Comparison of ENCODE assay signal across 12 cellular contexts in genomic region chr7:106858618-106859532, GRCh38. TPM values are rescaled to one million over a fixed set of nuclear protein-coding genes. Genes with fewer than 3 reads are reported as not detected.
DNase-seq lines count a peak whose midpoint lies in the region; ATAC-seq lines count a peak whose summit lies in the region.
"Had no signal": no experiment of that assay in that cellular context is flagged by ENCODE, and none has a peak within 500 bp of the region (broad histone marks: within the 10 kb centered on the region; RNA-seq: fewer than 3 reads in every experiment).

No MANE protein-coding gene starts in this region.

- H3K9me3 Mint-ChIP-seq in CD4-positive, alpha-beta memory T cell = peaks cover 0 to 4% (median 0%) of the 10 kb centered on the region in 8 donors
- H3K9me3 Mint-ChIP-seq: stimulated activated naive CD8-positive, alpha-beta T cell treated with anti-CD3 and anti-CD28 coated beads, Interleukin-15, Interleukin-2, amounts not matched to agents 100 ng/mL and 50 ng/mL, for 24 hours had no signal

- no peaks in the 10 kb centered on the region for H3K9me3 ChIP-seq in CD4-positive, alpha-beta memory T cell (ENCODE audit: control insufficient read depth in 1 of 2, low read length in 2 of 2)

- no peak overlapping the region for H3K4me3 ChIP-seq in CD4-positive, alpha-beta memory T cell (ENCODE audit: low read length in 2 of 2)
- H3K4me3 ChIP-seq: smooth muscle cell had no signal

- POLR2A ChIA-PET in CD4-positive, alpha-beta memory T cell (lab: Charles Lee; ENCODE audit: partially characterized antibody) = no interaction called here

- ATAC-seq in GM18868 (IDR thresholded peaks at IDR 0.05; ENCODE audit: unreplicated experiment) = no peak

- peaks cover 32% of the 10 kb centered on the region for H3K4me1 ChIP-seq in CD4-positive, alpha-beta memory T cell (ENCODE audit: insufficient read depth, low read length)

- peaks cover 20 to 44% (median 35%) of the 10 kb centered on the region in 4 donors for H3K4me1 Mint-ChIP-seq in CD4-positive, alpha-beta memory T cell

- H3K27ac ChIP-seq in CD4-positive, alpha-beta memory T cell (ENCODE audit: low read depth, low read length) = no peak overlapping the region

- intact Hi-C loops in CD4-positive, alpha-beta memory T cell (cut with micrococcal nuclease) = no loop called here

- no peaks in the 10 kb centered on the region for H3K27me3 Mint-ChIP-seq in CD4-positive, alpha-beta memory T cell
- H3K27me3 Mint-ChIP-seq: stimulated activated naive CD8-positive, alpha-beta T cell treated with anti-CD3 and anti-CD28 coated beads, Interleukin-15, Interleukin-2, amounts not matched to agents 100 ng/mL and 50 ng/mL, for 24 hours had no signal

- peak overlapping the region in 1 of 7 donors; percentile 60 for H3K27ac Mint-ChIP-seq in CD4-positive, alpha-beta memory T cell
- H3K27ac Mint-ChIP-seq: activated T-helper 2 cell treated with anti-CD3 and anti-CD28 coated beads, Interferon-gamma antibody, Interleukin-2, Interleukin-4, amounts not matched to agents 10 μg/mL and 5 μg/mL and 100 μg/mL, durations not matched to agents 14 hours and 24 hours and 36 hours; stimulated activated naive CD8-positive, alpha-beta T cell treated with anti-CD3 and anti-CD28 coated beads, Interleukin-15, Interleukin-2, amounts not matched to agents 100 ng/mL and 50 ng/mL, for 24 hours; T-helper 1 cell treated with Interleukin-12 subunit alpha and Interleukin-12 subunit beta and Interleukin-4 antibody, amounts not matched to agents 30 μg/mL and 1 μg/mL, for 36 hours had no signal

- DNase-seq in GDM1 (lab: John Stamatoyannopoulos, UW) (peak; percentile 17), NCI-H1092 (lab: John Stamatoyannopoulos, UW) (peak; percentile 27), dermis blood vessel endothelial cell (peak; percentile 37), renal cortical epithelial cell (ENCODE audit: low read depth) (peak; percentile 60), T-helper 1 cell (no peak)
- no peak for DNase-seq in CD4-positive, alpha-beta memory T cell
- DNase-seq: NCI-H1930 had no signal

- no peaks in the 10 kb centered on the region for H3K36me3 ChIP-seq in CD4-positive, alpha-beta memory T cell (ENCODE audit: insufficient read depth, low read length)

- H3K4me3 Mint-ChIP-seq in CD4-positive, alpha-beta memory T cell = no peak overlapping the region
- H3K4me3 Mint-ChIP-seq: stimulated activated naive CD8-positive, alpha-beta T cell treated with anti-CD3 and anti-CD28 coated beads, Interleukin-15, Interleukin-2, amounts not matched to agents 100 ng/mL and 50 ng/mL, for 24 hours; T-helper 1 cell treated with Interleukin-12 subunit alpha and Interleukin-12 subunit beta and Interleukin-4 antibody, amounts not matched to agents 30 μg/mL and 1 μg/mL, for 36 hours had no signal

- H3K36me3 Mint-ChIP-seq in CD4-positive, alpha-beta memory T cell = peaks cover 0 to 6% of the 10 kb centered on the region in 2 donors

- CTCF ChIA-PET in CD4-positive, alpha-beta memory T cell (lab: Charles Lee; ENCODE audit: partially characterized antibody) = interaction anchor here (1.5 kb wide), 1 partner anchor 289 kb away, joined by 4 read pairs; no protein-coding TSS in a partner anchor

- H3K27me3 ChIP-seq in CD4-positive, alpha-beta memory T cell (ENCODE audit: insufficient read depth, low read length) = no peaks in the 10 kb centered on the region

RNA-seq across cellular contexts. Expression of gene PIK3CG, which starts 6.2 kb away (rescaled TPM):
- total RNA-seq in dermis blood vessel endothelial cell (4.1 and 6.6 TPM in 2 replicates), renal cortical epithelial cell (not detected in 2 replicates)
- 10 to 100 TPM; 32.3 to 32.6 TPM for total RNA-seq in CD4-positive, alpha-beta memory T cell
- polyA plus RNA-seq in CD4-positive, alpha-beta memory T cell = 10 to 100 TPM; 15.3 to 19.2 TPM
- total RNA-seq: smooth muscle cell had no signal
- polyA plus RNA-seq: smooth muscle cell had no signal

Comparison
In these comparisons a context has a peak if more than half of its experiments do, and no peak if none do; other contexts are left out.
1. DNase-seq: peak in GDM1 (single experiment), NCI-H1092 (single experiment), dermis blood vessel endothelial cell (single experiment) and renal cortical epithelial cell (single experiment); none in CD4-positive, alpha-beta memory T cell (0 of 5) and T-helper 1 cell (0 of 5).